In genomic region chr19:57016491-57016890, GRCh38 we compare ENCODE assay signal across 1 cellular context.
TF ChIP-seq lines count a peak whose summit lies in the region.

No MANE protein-coding gene starts in this region.

TF ChIP-seq in SK-N-SH, 30 proteins besides CTCF, POLR2A, EP300 and RAD21 (continued from another document):
- TF ChIP-seq TCF12 (IDR thresholded peaks at IDR 0.05), result no peak
- TF ChIP-seq RFX5 (IDR thresholded peaks at IDR 0.05; ENCODE audit: low read length), result no peak
- TF ChIP-seq USF1 (IDR thresholded peaks at IDR 0.05; ENCODE audit: borderline replicate concordance, low read depth), result no peak
